ENCODE assay signal across 8 cellular contexts in genomic region chr6:156933201-156934053, GRCh38.
DNase-seq lines count a peak whose midpoint lies in the region; ATAC-seq and TF ChIP-seq lines count a peak whose summit lies in the region.

No MANE protein-coding gene starts in this region.

- peak overlapping the region in 1 of 3 donors; percentile 0 for H3K4me3 ChIP-seq in breast epithelium

- peaks cover 0 to 7% of the 10 kb centered on the region in 2 donors for H3K4me1 ChIP-seq in breast epithelium

- intact Hi-C loops in breast epithelium (cut with DNase I; ENCODE audit: low total_unique reads) = no loop called here

- no peaks in the 10 kb centered on the region for H3K36me3 ChIP-seq in breast epithelium

- peak overlapping the region; percentile 13 to 79 for H3K27ac ChIP-seq in breast epithelium

- TF ChIP-seq CTCF in breast epithelium (IDR thresholded peaks at IDR 0.05) = no peak

- H3K27me3 ChIP-seq in breast epithelium = no peaks in the 10 kb centered on the region

- ATAC-seq in HG02970 (IDR thresholded peaks at IDR 0.05; ENCODE audit: low FRiP score, unreplicated experiment) (no peak), HG02623 (IDR thresholded peaks at IDR 0.05; ENCODE audit: unreplicated experiment) (no peak), HG03521 (IDR thresholded peaks at IDR 0.05; ENCODE audit: unreplicated experiment) (no peak)

- DNase-seq in DMS153 treated with DMSO at 0.1 percent for 48 hours (lab: John Stamatoyannopoulos, UW; ENCODE audit: unreplicated experiment) = peak; percentile 31
- DNase-seq in NCI-H146 treated with DMSO at 0.1 percent for 48 hours (lab: John Stamatoyannopoulos, UW; ENCODE audit: unreplicated experiment) = peak; percentile 98
- peak in 1 of 2 donors; percentile 34 for DNase-seq in breast epithelium (ENCODE audit: low spot score in 2 of 2)
- peak; percentile 66 for DNase-seq in mucosa of gallbladder (ENCODE audit: low spot score)
- DNase-seq in stimulated activated CD8-positive, alpha-beta memory T cell treated with anti-CD3 and anti-CD28 coated beads, Interleukin-4, amount 100 ng/mL, for 48 hours = no peak

- no peak for TF ChIP-seq POLR2A in breast epithelium (IDR thresholded peaks at IDR 0.05)

- no peaks in the 10 kb centered on the region for H3K9me3 ChIP-seq in breast epithelium
